In the genomic region with DNA sequence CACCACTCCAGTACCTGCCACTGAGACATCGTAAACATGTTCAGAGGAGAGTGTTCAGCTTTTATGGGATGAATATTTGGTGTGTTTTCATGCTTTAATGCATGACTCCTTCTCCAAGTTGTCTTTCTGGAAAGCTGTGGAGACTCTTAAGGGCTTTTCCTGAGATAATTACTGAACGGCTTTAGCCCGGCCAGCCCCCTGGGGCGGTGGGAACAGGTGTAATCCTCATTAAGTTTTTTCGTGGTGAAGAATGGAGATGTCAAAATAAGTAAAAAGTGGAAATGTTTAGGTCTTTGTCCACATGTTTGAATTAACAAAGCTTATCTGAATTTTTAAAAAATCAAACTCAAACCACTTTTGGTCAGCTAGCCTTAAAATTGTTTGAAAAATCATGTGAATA, we compare ENCODE assay signal across 8 cellular contexts. TPM values are rescaled to one million over a fixed set of nuclear protein-coding genes. Genes with fewer than 3 reads are reported as not detected.
A peak's percentile ranks its signal among the peaks of the same experiment; 100 is the strongest.
DNase-seq lines count a peak whose midpoint lies in the region; TF ChIP-seq lines count a peak whose summit lies in the region.

No MANE protein-coding gene starts in this region.

- POLR2A ChIA-PET in PC-9 (lab: Charles Lee; ENCODE audit: unreplicated experiment): no interaction called here

- WGBS in esophagus squamous epithelium, 2 donors: 6 to 20% methylated on average over 5 of the region's 5 CpGs

- intact Hi-C loops in PC-9 (cut with micrococcal nuclease; ENCODE audit: unreplicated experiment): loop anchor here (5.0 to 10.0 kb wide), 2 partner anchors 88 to 210 kb away; partner anchors contain the start of gene WDR89
- intact Hi-C loops in esophagus squamous epithelium (cut with DNase I): loop anchor here (10.0 kb wide), 1 partner anchor 130 kb away; no protein-coding TSS in a partner anchor

- no TSS peak for BruUV-seq in PC-9 (replicated peaks; lab: Mats Ljungman, UMichigan)

- H3K9me3 ChIP-seq in PC-9 (ENCODE audit: insufficient read depth, low read depth): no peaks in the 10 kb centered on the region
- H3K9me3 ChIP-seq in esophagus squamous epithelium: no peaks in the 10 kb centered on the region

- H4K20me1 ChIP-seq in PC-9 (ENCODE audit: insufficient read depth): no peaks in the 10 kb centered on the region

- TF ChIP-seq CTCF in GM12865 (IDR thresholded peaks at IDR 0.05; ENCODE audit: insufficient read depth, low read depth, low read length, missing control alignments) (no peak), PC-9 (conservative IDR thresholded peaks at IDR 0.05) (no peak), esophagus squamous epithelium (IDR thresholded peaks at IDR 0.05) (no peak)

- H3F3A ChIP-seq in PC-9 (ENCODE audit: insufficient read depth, low read depth): 0 out of 2 replicates have a peak, but pooled peaks cover 4% of the 10 kb centered on the region

- H3K27ac ChIP-seq in PC-9: no peak overlapping the region
- H3K27ac ChIP-seq in esophagus squamous epithelium: peak overlapping the region; percentile 88 to 98 (median 95)
- H3K27ac ChIP-seq in rectal smooth muscle tissue (ENCODE audit: low read depth, low read length): no peak overlapping the region

- TF ChIP-seq POLR2A in esophagus squamous epithelium (IDR thresholded peaks at IDR 0.05): no peak

- H2AFZ ChIP-seq in PC-9: peak overlapping the region; percentile 89

- CTCF ChIA-PET in PC-9 (lab: Charles Lee): no interaction called here

- H3K4me3 ChIP-seq in GM12865 (ENCODE audit: low read depth, low read length): peak overlapping the region; percentile 95
- peak overlapping the region; percentile 72 for H3K4me3 ChIP-seq in PC-9
- peak overlapping the region; percentile 69 to 96 (median 88) for H3K4me3 ChIP-seq in esophagus squamous epithelium
- H3K4me3 ChIP-seq in rectal smooth muscle tissue (ENCODE audit: low read length): peak overlapping the region; percentile 76

- DNase-seq in GM12865 (ENCODE audit: low read depth) (no peak), PC-9 (no peak), esophagus squamous epithelium (lab: John Stamatoyannopoulos, UW) (no peak), NCI-H446 treated with DMSO at 0.1 percent for 48 hours (lab: John Stamatoyannopoulos, UW) (no peak), SKM-1 (lab: John Stamatoyannopoulos, UW; ENCODE audit: unreplicated experiment) (no peak), DMS153 (lab: John Stamatoyannopoulos, UW) (no peak), NK-92 (lab: John Stamatoyannopoulos, UW; ENCODE audit: unreplicated experiment) (no peak)

- H3K9ac ChIP-seq in rectal smooth muscle tissue (ENCODE audit: low read length): no peak overlapping the region

- no peaks in the 10 kb centered on the region for H3K9me2 ChIP-seq in PC-9 (ENCODE audit: insufficient read depth)

- H3K79me2 ChIP-seq in PC-9 (ENCODE audit: low read depth): peaks cover 51% of the 10 kb centered on the region

- H3K4me2 ChIP-seq in PC-9: peak overlapping the region; percentile 99

- H3K4me1 ChIP-seq in PC-9 (replicated peaks; ENCODE audit: insufficient read depth) (peaks cover 23% of the 10 kb centered on the region), esophagus squamous epithelium (peaks cover 0 to 59% (median 24%) of the 10 kb centered on the region in 3 donors), rectal smooth muscle tissue (ENCODE audit: control insufficient read depth, insufficient read depth, low read length) (peaks cover 3% of the 10 kb centered on the region)

- no peaks in the 10 kb centered on the region for H3K27me3 ChIP-seq in PC-9 (ENCODE audit: insufficient read depth, low read depth)
- H3K27me3 ChIP-seq in esophagus squamous epithelium: no peaks in the 10 kb centered on the region
- H3K27me3 ChIP-seq in rectal smooth muscle tissue (ENCODE audit: control insufficient read depth, insufficient read depth, low read length): no peaks in the 10 kb centered on the region

- H3K36me3 ChIP-seq in PC-9 (ENCODE audit: low read depth) (no peaks in the 10 kb centered on the region), esophagus squamous epithelium (no peaks in the 10 kb centered on the region), rectal smooth muscle tissue (ENCODE audit: control insufficient read depth, insufficient read depth, low read length) (no peaks in the 10 kb centered on the region)

RNA-seq across cellular contexts. Expression of gene SYNE2, which starts 1.5 kb away (rescaled TPM):
- total RNA-seq in PC-9 (2021) (90.3 and 94.2 TPM in 2 replicates), esophagus squamous epithelium (100 to 1,000 TPM; 128 to 197 (median 145) TPM)

Comparison
In these comparisons a context has a peak if more than half of its experiments do, and no peak if none do; other contexts are left out.
1. H3K27ac ChIP-seq: peak in esophagus squamous epithelium (4 of 4); none in PC-9 (single experiment) and rectal smooth muscle tissue (single experiment).
2. Peak in every context shown above with its lines, with median percentiles within 50 percentile points of each other: H3K4me3 ChIP-seq.